In genomic region chr2:237731663-237732062, GRCh38 we compare ENCODE assay signal across 1 cellular context.
TF ChIP-seq lines count a peak whose summit lies in the region.

No MANE protein-coding gene starts in this region.

TF ChIP-seq in IMR-90, 13 proteins besides CTCF, POLR2A, EP300 and RAD21 (continued from another document):
- TF ChIP-seq ELK1 (IDR thresholded peaks at IDR 0.05; ENCODE audit: borderline replicate concordance, low read depth, low read length) = no peak
- TF ChIP-seq RCOR1 (IDR thresholded peaks at IDR 0.05; ENCODE audit: insufficient replicate concordance, low read length) = no peak
- 0 out of 2 replicates have a peak, but pooled peaks have one; percentile 23 for TF ChIP-seq BHLHE40 (IDR thresholded peaks at IDR 0.05; ENCODE audit: low read depth, low read length)
